In genomic region chr6:139112561-139112960, GRCh38 we compare ENCODE assay signal across 17 cellular contexts. TPM values are rescaled to one million over a fixed set of nuclear protein-coding genes. Genes with fewer than 3 reads are reported as not detected.
DNase-seq lines count a peak whose midpoint lies in the region; ATAC-seq, FAIRE-seq and TF ChIP-seq lines count a peak whose summit lies in the region.
"Had no signal": no experiment of that assay in that cellular context is flagged by ENCODE, and none has a peak within 500 bp of the region (broad histone marks: within the 10 kb centered on the region; RNA-seq: fewer than 3 reads in every experiment).

No MANE protein-coding gene starts in this region.

- H3K27me3 Mint-ChIP-seq in CD4-positive, CD25-positive, alpha-beta regulatory T cell = no peaks in the 10 kb centered on the region
- no peaks in the 10 kb centered on the region for H3K27me3 Mint-ChIP-seq in CD4-positive, alpha-beta memory T cell
- H3K27me3 Mint-ChIP-seq in activated CD8-positive, alpha-beta T cell treated with anti-CD3 and anti-CD28 coated beads, Interleukin-2, amount 10 ng/mL, durations not matched to agents 7 days and 5 days (ENCODE audit: low read depth) = no peaks in the 10 kb centered on the region

- no peak for ATAC-seq in CD4-positive, CD25-positive, alpha-beta regulatory T cell (ENCODE audit: low read depth in 2 of 2)
- no peak for ATAC-seq in activated CD8-positive, alpha-beta T cell treated with anti-CD3 and anti-CD28 coated beads, Interleukin-2, amount 10 ng/mL, durations not matched to agents 7 days and 5 days
- no peak for ATAC-seq in GM18867 (IDR thresholded peaks at IDR 0.05; ENCODE audit: unreplicated experiment)

- H3K27ac Mint-ChIP-seq in CD4-positive, CD25-positive, alpha-beta regulatory T cell = peak overlapping the region; percentile 84 to 99 (median 95)
- peak overlapping the region; percentile 87 to 97 (median 94) for H3K27ac Mint-ChIP-seq in CD4-positive, alpha-beta memory T cell
- peak overlapping the region; percentile 89 for H3K27ac Mint-ChIP-seq in activated CD8-positive, alpha-beta T cell treated with anti-CD3 and anti-CD28 coated beads, Interleukin-2, amount 10 ng/mL, durations not matched to agents 7 days and 5 days
- H3K27ac Mint-ChIP-seq: endodermal cell had no signal

- peaks cover 51% of the 10 kb centered on the region for H3K4me1 ChIP-seq in CD4-positive, CD25-positive, alpha-beta regulatory T cell (ENCODE audit: control insufficient read depth, insufficient read depth, low read length, poor library complexity, severe bottlenecking)
- peaks cover 80% of the 10 kb centered on the region for H3K4me1 ChIP-seq in CD4-positive, alpha-beta memory T cell (ENCODE audit: insufficient read depth, low read length)
- H3K4me1 ChIP-seq in hepatocyte (ENCODE audit: insufficient read depth) (no peaks in the 10 kb centered on the region), kidney (ENCODE audit: control insufficient read depth in 1 of 2, insufficient read depth in 1 of 2, low read depth in 1 of 2, low read length in 2 of 2) (no peaks in the 10 kb centered on the region)
- H3K4me1 ChIP-seq: right atrium auricular region had no signal

- H3K27me3 ChIP-seq in CD4-positive, CD25-positive, alpha-beta regulatory T cell (ENCODE audit: control insufficient read depth, insufficient read depth, low read length) = no peaks in the 10 kb centered on the region
- no peaks in the 10 kb centered on the region for H3K27me3 ChIP-seq in CD4-positive, alpha-beta memory T cell (ENCODE audit: insufficient read depth, low read length)
- H3K27me3 ChIP-seq in hepatocyte = no peaks in the 10 kb centered on the region
- H3K27me3 ChIP-seq: right atrium auricular region had no signal

- H3K4me1 Mint-ChIP-seq in CD4-positive, CD25-positive, alpha-beta regulatory T cell = peaks cover 43 to 81% (median 71%) of the 10 kb centered on the region in 4 donors
- H3K4me1 Mint-ChIP-seq in CD4-positive, alpha-beta memory T cell = peaks cover 57 to 87% (median 76%) of the 10 kb centered on the region in 4 donors
- peaks cover 60% of the 10 kb centered on the region for H3K4me1 Mint-ChIP-seq in activated CD8-positive, alpha-beta T cell treated with anti-CD3 and anti-CD28 coated beads, Interleukin-2, amount 10 ng/mL, durations not matched to agents 7 days and 5 days (ENCODE audit: low read depth)

- H3K9me3 ChIP-seq in CD4-positive, CD25-positive, alpha-beta regulatory T cell (ENCODE audit: control insufficient read depth in 2 of 2, low read length in 2 of 2) = no peaks in the 10 kb centered on the region
- H3K9me3 ChIP-seq in CD4-positive, alpha-beta memory T cell (ENCODE audit: control insufficient read depth in 1 of 2, low read length in 2 of 2) = no peaks in the 10 kb centered on the region
- H3K9me3 ChIP-seq in hepatocyte (ENCODE audit: low read depth) (no peaks in the 10 kb centered on the region), kidney (ENCODE audit: control insufficient read depth in 1 of 2, low read length in 2 of 2) (no peaks in the 10 kb centered on the region)
- H3K9me3 ChIP-seq: right atrium auricular region, SK-N-SH had no signal

- H3K4me3 Mint-ChIP-seq in CD4-positive, CD25-positive, alpha-beta regulatory T cell = peak overlapping the region; percentile 32 to 78 (median 70)
- peak overlapping the region; percentile 58 to 80 (median 75) for H3K4me3 Mint-ChIP-seq in CD4-positive, alpha-beta memory T cell
- H3K4me3 Mint-ChIP-seq in activated CD8-positive, alpha-beta T cell treated with anti-CD3 and anti-CD28 coated beads, Interleukin-2, amount 10 ng/mL, durations not matched to agents 7 days and 5 days = peak overlapping the region; percentile 27
- H3K4me3 Mint-ChIP-seq: endodermal cell had no signal

- no peak overlapping the region for H3K9ac ChIP-seq in kidney (ENCODE audit: low read length in 2 of 2)
- H3K9ac ChIP-seq: SK-N-SH had no signal

- no peaks in the 10 kb centered on the region for H4K20me1 ChIP-seq in hepatocyte (ENCODE audit: insufficient read depth, poor library complexity, severe bottlenecking)

- TF ChIP-seq CTCF in hepatocyte (IDR thresholded peaks at IDR 0.05; ENCODE audit: poor library complexity) (no peak), kidney (IDR thresholded peaks at IDR 0.05; ENCODE audit: borderline replicate concordance, extremely low read depth, insufficient read depth) (no peak)

- peak overlapping the region; percentile 64 for H3K4me3 ChIP-seq in CD4-positive, CD25-positive, alpha-beta regulatory T cell (ENCODE audit: low read depth, low read length)
- no peak overlapping the region for H3K4me3 ChIP-seq in CD4-positive, alpha-beta memory T cell (ENCODE audit: low read length in 2 of 2)
- H3K4me3 ChIP-seq in hepatocyte (no peak overlapping the region), kidney (ENCODE audit: low read length in 2 of 2) (no peak overlapping the region)
- H3K4me3 ChIP-seq: lung, right atrium auricular region had no signal

- POLR2A ChIA-PET in CD4-positive, alpha-beta memory T cell (lab: Charles Lee; ENCODE audit: partially characterized antibody) = interaction anchor here (0.6 to 8.4 kb wide), 24 partner anchors 11 to 1399 kb away, joined by 3 to 90 read pairs (median 8); partner anchors contain the start of genes ABRACL, CCDC28A, CITED2 and HECA
- POLR2A ChIA-PET in activated CD8-positive, alpha-beta T cell treated with anti-CD3 and anti-CD28 coated beads, Interleukin-2, amount 10 ng/mL, durations not matched to agents 7 days and 5 days (lab: Charles Lee) = interaction anchor here (0.6 to 1.2 kb wide), 3 partner anchors 13 to 57 kb away, joined by 3 read pairs; no protein-coding TSS in a partner anchor

- H3K36me3 Mint-ChIP-seq in CD4-positive, CD25-positive, alpha-beta regulatory T cell = peaks cover under 1% of the 10 kb centered on the region
- no peaks in the 10 kb centered on the region for H3K36me3 Mint-ChIP-seq in CD4-positive, alpha-beta memory T cell
- peaks cover 4% of the 10 kb centered on the region for H3K36me3 Mint-ChIP-seq in activated CD8-positive, alpha-beta T cell treated with anti-CD3 and anti-CD28 coated beads, Interleukin-2, amount 10 ng/mL, durations not matched to agents 7 days and 5 days (ENCODE audit: low read depth)

- no peak overlapping the region for H2AFZ ChIP-seq in hepatocyte

- intact Hi-C loops in CD4-positive, alpha-beta memory T cell (cut with micrococcal nuclease) = loop anchor here (2.0 to 5.0 kb wide), 3 partner anchors 124 to 340 kb away; partner anchors contain the start of genes CCDC28A and REPS1
- intact Hi-C loops in kidney (cut with DNase I) = no loop called here

- H3K27ac ChIP-seq in CD4-positive, CD25-positive, alpha-beta regulatory T cell (ENCODE audit: insufficient read depth, low read length, poor library complexity, severe bottlenecking) = peak overlapping the region; percentile 67
- H3K27ac ChIP-seq in CD4-positive, alpha-beta memory T cell (ENCODE audit: low read depth, low read length) = peak overlapping the region; percentile 51
- H3K27ac ChIP-seq in hepatocyte (peak overlapping the region; percentile 58), kidney (ENCODE audit: low read depth in 2 of 2, low read length in 2 of 2) (no peak overlapping the region)
- H3K27ac ChIP-seq: right atrium auricular region had no signal

- H3K79me2 ChIP-seq in hepatocyte = no peaks in the 10 kb centered on the region

- CTCF ChIA-PET in CD4-positive, alpha-beta memory T cell (lab: Charles Lee; ENCODE audit: partially characterized antibody) = interaction anchor here (1.0 to 4.7 kb wide), 13 partner anchors 12 to 262 kb away, joined by 3 to 40 read pairs (median 9); partner anchors contain the start of genes CITED2, REPS1 and TXLNB
- CTCF ChIA-PET in activated CD8-positive, alpha-beta T cell treated with anti-CD3 and anti-CD28 coated beads, Interleukin-2, amount 10 ng/mL, durations not matched to agents 7 days and 5 days (lab: Charles Lee) = interaction anchor here (0.9 to 4.3 kb wide), 7 partner anchors 13 to 297 kb away, joined by 3 to 31 read pairs (median 6); no protein-coding TSS in a partner anchor

- no peaks in the 10 kb centered on the region for H3K36me3 ChIP-seq in CD4-positive, CD25-positive, alpha-beta regulatory T cell (ENCODE audit: control insufficient read depth, insufficient read depth, low read length)
- no peaks in the 10 kb centered on the region for H3K36me3 ChIP-seq in CD4-positive, alpha-beta memory T cell (ENCODE audit: insufficient read depth, low read length)
- H3K36me3 ChIP-seq in hepatocyte (replicated peaks; ENCODE audit: insufficient read depth, low read depth) (no peaks in the 10 kb centered on the region), kidney (ENCODE audit: control insufficient read depth in 1 of 2, insufficient read depth in 2 of 2, low read length in 2 of 2) (no peaks in the 10 kb centered on the region)
- H3K36me3 ChIP-seq: right atrium auricular region had no signal

- FAIRE-seq in kidney (lab: Jason Lieb, UNC) = no peak
- FAIRE-seq: astrocyte, islet of Langerhans, TTC549 had no signal

- no peak overlapping the region for H3K4me2 ChIP-seq in hepatocyte
- H3K4me2 ChIP-seq: SK-N-SH had no signal

- H3K9me3 Mint-ChIP-seq in CD4-positive, CD25-positive, alpha-beta regulatory T cell = peaks cover 0 to 3% (median 0%) of the 10 kb centered on the region in 7 donors
- peaks cover 0 to 6% (median 1%) of the 10 kb centered on the region in 8 donors for H3K9me3 Mint-ChIP-seq in CD4-positive, alpha-beta memory T cell
- H3K9me3 Mint-ChIP-seq in activated CD8-positive, alpha-beta T cell treated with anti-CD3 and anti-CD28 coated beads, Interleukin-2, amount 10 ng/mL, durations not matched to agents 7 days and 5 days (ENCODE audit: insufficient read depth) = peaks cover 4% of the 10 kb centered on the region
- H3K9me3 Mint-ChIP-seq: endodermal cell had no signal

- no peak for DNase-seq in CD4-positive, CD25-positive, alpha-beta regulatory T cell
- no peak for DNase-seq in CD4-positive, alpha-beta memory T cell
- no peak for DNase-seq in activated CD8-positive, alpha-beta T cell treated with anti-CD3 and anti-CD28 coated beads, Interleukin-2, amount 10 ng/mL, durations not matched to agents 7 days and 5 days
- DNase-seq in hepatocyte (ENCODE audit: low spot score) (no peak), activated gamma-delta T cell treated with Interleukin-2 at 50 U/mL for 16 hours (no peak), kidney (no peak)
- no peak for DNase-seq in stimulated activated CD8-positive, alpha-beta memory T cell treated with anti-CD3 and anti-CD28 coated beads, Interleukin-4, amount 100 ng/mL, for 48 hours
- DNase-seq: activated CD4-positive, alpha-beta T cell treated with anti-CD3 and anti-CD28 coated beads for 48 hours; endodermal cell; NCI-H748 treated with DMSO at 0.1 percent for 48 hours; SK-N-SH had no signal

- no peaks in the 10 kb centered on the region for H3K9me2 ChIP-seq in hepatocyte (replicated peaks; ENCODE audit: insufficient read depth)
- H3K9me2 ChIP-seq: SK-N-SH had no signal

- WGBS in hepatocyte (ENCODE audit: low lambda C conversion rate, missing lambda C conversion rate) = 58% methylated on average over 7 of the region's 7 CpGs

RNA-seq across cellular contexts. Expression of gene HECA, which starts 22.3 kb away (rescaled TPM):
- total RNA-seq in CD4-positive, CD25-positive, alpha-beta regulatory T cell = 165 TPM
- polyA plus RNA-seq in CD4-positive, CD25-positive, alpha-beta regulatory T cell = 1 to 10 TPM; 5.2 to 7.9 (median 6.3) TPM
- total RNA-seq in CD4-positive, alpha-beta memory T cell = 100 to 1,000 TPM; 154 to 161 TPM
- polyA plus RNA-seq in CD4-positive, alpha-beta memory T cell = 10 to 100 TPM in 1 of 2 donors, 1 to 10 TPM in 1; 5.4 to 12.1 TPM
- 10 to 100 TPM; 33.9 to 34.4 TPM for total RNA-seq in activated CD8-positive, alpha-beta T cell treated with anti-CD3 and anti-CD28 coated beads, Interleukin-2, amount 10 ng/mL, durations not matched to agents 7 days and 5 days
- total RNA-seq in hepatocyte = 21.7 and 27.8 TPM in 2 replicates
- 8.9 and 9.2 TPM in 2 replicates for polyA plus RNA-seq in hepatocyte
- total RNA-seq in kidney = 22.0 TPM
- polyA plus RNA-seq in kidney (ENCODE audit: insufficient read depth, low read depth, low replicate concordance) = 5.2 TPM

Comparison
In these comparisons a context has a peak if more than half of its experiments do, and no peak if none do; other contexts are left out.
1. H3K27ac ChIP-seq: peak in CD4-positive, CD25-positive, alpha-beta regulatory T cell (single experiment), CD4-positive, alpha-beta memory T cell (single experiment) and hepatocyte (single experiment); none in kidney (0 of 2).
2. Peak in every context shown above with its lines, with median percentiles within 50 percentile points of each other: H3K27ac Mint-ChIP-seq and H3K4me3 Mint-ChIP-seq.